8 cellular contexts compared by ENCODE assay signal in the genomic region with DNA sequence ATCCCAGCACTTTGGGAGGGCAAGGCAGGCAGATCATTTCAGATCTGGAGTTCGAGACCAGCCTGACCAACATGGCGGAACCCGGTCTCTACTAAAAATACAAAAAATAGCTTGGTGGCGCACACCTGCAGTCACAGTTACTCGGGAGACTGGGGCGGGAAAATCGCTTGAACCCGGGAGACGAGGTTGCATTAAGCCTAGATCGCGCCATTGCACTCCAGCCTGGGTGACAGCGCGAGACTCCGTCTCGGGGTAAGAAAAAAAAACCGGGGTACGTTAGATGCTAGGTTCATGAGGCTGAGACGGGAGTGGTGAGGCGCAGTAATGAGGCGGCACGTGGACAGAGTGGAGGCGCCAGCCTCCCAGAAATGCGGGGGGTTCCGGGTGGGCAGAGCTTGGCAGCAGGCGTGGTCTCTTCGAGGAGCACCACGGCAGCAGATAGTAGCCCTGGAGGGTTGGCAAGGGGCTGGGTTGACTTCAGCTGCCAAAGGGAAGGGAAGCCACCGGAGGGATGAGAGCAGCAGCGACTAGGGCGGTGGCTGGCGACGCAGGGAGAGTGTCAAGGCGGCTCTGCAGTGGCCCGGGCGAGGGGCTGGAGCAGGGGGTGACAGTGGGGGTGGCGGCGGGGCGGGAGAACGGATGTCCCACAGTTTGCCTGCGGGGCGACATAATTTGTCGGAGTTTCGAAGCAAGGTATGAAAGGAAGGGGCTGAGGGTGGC. TPM values are rescaled to one million over a fixed set of nuclear protein-coding genes. Genes with fewer than 3 reads are reported as not detected.
DNase-seq lines count a peak whose midpoint lies in the region; TF ChIP-seq lines count a peak whose summit lies in the region.

No MANE protein-coding gene starts in this region.

- H3K9me2 ChIP-seq in Karpas-422 (replicated peaks; ENCODE audit: insufficient read depth, low read length) = no peaks in the 10 kb centered on the region

- peak overlapping the region; percentile 94 for H3K4me2 ChIP-seq in Karpas-422 (ENCODE audit: low read depth, low read length, poor library complexity, severe bottlenecking)

- H3K79me2 ChIP-seq in Karpas-422 (ENCODE audit: low read length) = peaks cover 51% of the 10 kb centered on the region

- no peaks in the 10 kb centered on the region for H3K27me3 ChIP-seq in BE2C
- no peaks in the 10 kb centered on the region for H3K27me3 ChIP-seq in Karpas-422 (ENCODE audit: low read length)

- H3K36me3 ChIP-seq in BE2C (peaks cover 60% of the 10 kb centered on the region), Karpas-422 (ENCODE audit: insufficient read depth, low read length) (peaks cover 28% of the 10 kb centered on the region)

- H2AFZ ChIP-seq in Karpas-422 (ENCODE audit: low read length) = no peak overlapping the region

- H3K27ac ChIP-seq in Karpas-422 (ENCODE audit: low read length) (peak overlapping the region; percentile 70), cingulate gyrus (ENCODE audit: low read depth, low read length) (peak overlapping the region; percentile 72)

- peak overlapping the region; percentile 95 for H3K9ac ChIP-seq in Karpas-422 (ENCODE audit: low read length)

- DNase-seq in BE2C (no peak), Karpas-422 (peak; percentile 71), myocyte (ENCODE audit: low read depth) (peak; percentile 17), NCI-H2107 treated with DMSO at 0.1 percent for 48 hours (lab: John Stamatoyannopoulos, UW; ENCODE audit: unreplicated experiment) (no peak), middle frontal gyrus (ENCODE audit: extremely low spot score, low spot score) (no peak), OCI-M1 (lab: John Stamatoyannopoulos, UW) (no peak)
- DNase-seq in activated CD4-positive, CD25-positive, alpha-beta regulatory T cell (lab: John Stamatoyannopoulos, UW) = no peak

- no peaks in the 10 kb centered on the region for H3K4me1 ChIP-seq in BE2C
- H3K4me1 ChIP-seq in Karpas-422 (ENCODE audit: low read length) = peaks cover 32% of the 10 kb centered on the region

- TF ChIP-seq CTCF in BE2C (IDR thresholded peaks at IDR 0.05; ENCODE audit: low read depth, low read length) = no peak

- H3K4me3 ChIP-seq in BE2C (ENCODE audit: low read depth, low read length) (peak overlapping the region; percentile 95), Karpas-422 (ENCODE audit: low read length) (peak overlapping the region; percentile 82)

- no peaks in the 10 kb centered on the region for H3K9me3 ChIP-seq in BE2C
- no peaks in the 10 kb centered on the region for H3K9me3 ChIP-seq in Karpas-422 (ENCODE audit: low read length)

- peaks cover 17% of the 10 kb centered on the region; the same call in 1 of the 2 replicates for H4K20me1 ChIP-seq in Karpas-422 (ENCODE audit: insufficient read depth, low read depth, low read length)

RNA-seq across cellular contexts. Expression of a gene that starts 0.8 kb away (rescaled TPM):
- 709 TPM for polyA plus RNA-seq in BE2C (2012; ENCODE audit: insufficient read depth, insufficient read length, low read depth)
- total RNA-seq in Karpas-422 (2014; rRNA removed; shearing (Covaris generic); ENCODE audit: low replicate concordance) = 136 and 151 TPM in 2 replicates
- 113 TPM in 2 replicates for total RNA-seq in myocyte
- 172 TPM for polyA plus RNA-seq in myocyte (2012)

RNA-seq across cellular contexts. Expression of a gene that starts 7.1 kb away (rescaled TPM):
- polyA plus RNA-seq in BE2C (2012; ENCODE audit: insufficient read depth, insufficient read length, low read depth) = 491 TPM
- 97.9 and 152 TPM in 2 replicates for total RNA-seq in Karpas-422 (2014; rRNA removed; shearing (Covaris generic); ENCODE audit: low replicate concordance)
- 185 and 228 TPM in 2 replicates for total RNA-seq in myocyte
- polyA plus RNA-seq in myocyte (2012) = 161 TPM

RNA-seq across cellular contexts. Expression of a gene that starts 14.8 kb away (rescaled TPM):
- 0.36 TPM for polyA plus RNA-seq in BE2C (2012; ENCODE audit: insufficient read depth, insufficient read length, low read depth)
- total RNA-seq in Karpas-422 (2014; rRNA removed; shearing (Covaris generic); ENCODE audit: low replicate concordance) = not detected in 2 replicates
- not detected in 2 replicates for total RNA-seq in myocyte
- polyA plus RNA-seq in myocyte (2012) = not detected

RNA-seq across cellular contexts. Expression of a gene that starts 29.2 kb away (rescaled TPM):
- 33.2 TPM for polyA plus RNA-seq in BE2C (2012; ENCODE audit: insufficient read depth, insufficient read length, low read depth)
- not detected in 2 replicates for total RNA-seq in Karpas-422 (2014; rRNA removed; shearing (Covaris generic); ENCODE audit: low replicate concordance)
- 0.52 and 1.0 TPM in 2 replicates for total RNA-seq in myocyte
- polyA plus RNA-seq in myocyte (2012) = 1.2 TPM

RNA-seq across cellular contexts. Expression of a gene that starts 31.3 kb away (rescaled TPM):
- 640 TPM for polyA plus RNA-seq in BE2C (2012; ENCODE audit: insufficient read depth, insufficient read length, low read depth)
- total RNA-seq in Karpas-422 (2014; rRNA removed; shearing (Covaris generic); ENCODE audit: low replicate concordance) = 49.1 and 150 TPM in 2 replicates
- total RNA-seq in myocyte = 183 and 198 TPM in 2 replicates
- polyA plus RNA-seq in myocyte (2012) = 122 TPM

Comparison
In these comparisons a context has a peak if more than half of its experiments do, and no peak if none do; other contexts are left out.
1. DNase-seq: peak in Karpas-422 (single experiment) and myocyte (single experiment); none in BE2C (single experiment), NCI-H2107 treated with DMSO at 0.1 percent for 48 hours (single experiment), middle frontal gyrus (single experiment), OCI-M1 (single experiment) and activated CD4-positive, CD25-positive, alpha-beta regulatory T cell (0 of 4).